ENCODE assay signal across 32 cellular contexts in the genomic region with DNA sequence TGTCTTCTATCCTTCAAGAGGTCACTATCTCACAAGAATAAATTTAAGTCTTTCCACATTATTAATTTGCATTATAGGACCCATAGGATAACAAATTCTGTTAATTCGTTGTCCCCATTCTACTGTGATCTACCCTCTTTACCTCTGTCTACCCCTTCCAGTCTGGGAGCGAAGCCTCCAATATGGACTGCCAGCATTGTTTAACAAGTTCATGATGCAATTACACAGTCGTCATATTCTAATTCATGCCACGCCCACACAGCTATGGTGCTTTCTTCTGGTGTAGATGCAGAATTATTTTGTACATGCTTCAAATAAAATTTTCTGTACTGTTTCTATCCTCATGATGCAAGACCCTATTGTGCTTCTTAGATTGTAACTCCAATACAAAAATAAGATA.
"Had no signal": no experiment of that assay in that cellular context is flagged by ENCODE, and none has a peak within 500 bp of the region (broad histone marks: within the 10 kb centered on the region; RNA-seq: fewer than 3 reads in every experiment).

No MANE protein-coding gene starts in this region.

- H3K4me1 ChIP-seq: adrenal gland, ascending aorta, body of pancreas, breast epithelium had no signal

- H3K4me3 ChIP-seq: adrenal gland, ascending aorta, body of pancreas, breast epithelium, cardiac muscle cell had no signal

- H3K9me3 ChIP-seq: adrenal gland, ascending aorta, body of pancreas, breast epithelium had no signal

- ATAC-seq: activated naive CD4-positive, alpha-beta T cell treated with anti-CD3 and anti-CD28 coated beads, Interleukin-2, amount 50 U/mL, for 72 hours; activated naive CD8-positive, alpha-beta T cell treated with anti-CD3 and anti-CD28 coated beads, Interleukin-2, amount 50 U/mL, for 24 hours; activated T-cell treated with anti-CD3 and anti-CD28 coated beads, Interleukin-2, amount 50 U/mL, for 4 hours; activated T-cell treated with anti-CD3 and anti-CD28 coated beads, Interleukin-2, amount 50 U/mL, for 72 hours; activated T-helper 17 cell treated with anti-CD3 and anti-CD28 coated beads, Interleukin-2, amount 50 U/mL, for 72 hours; body of pancreas had no signal

- FAIRE-seq: astrocyte, bronchial epithelial cell had no signal

- H3K27me3 ChIP-seq: adrenal gland, ascending aorta, body of pancreas, brain microvascular endothelial cell, breast epithelium, cardiac muscle cell had no signal

- H3K36me3 ChIP-seq: adrenal gland, ascending aorta, brain microvascular endothelial cell, breast epithelium, cardiac muscle cell had no signal

- DNase-seq: activated effector memory CD4-positive, alpha-beta T cell treated with anti-CD3 and anti-CD28 coated beads, Interleukin-2, amount 50 U/mL, for 16 hours; activated effector memory CD4-positive, alpha-beta T cell treated with Interleukin-2 at 50 U/mL for 16 hours; activated gamma-delta T cell; activated gamma-delta T cell treated with Interleukin-2 at 50 U/mL for 16 hours; activated naive CD4-positive, alpha-beta T cell; activated naive CD4-positive, alpha-beta T cell treated with anti-CD3 and anti-CD28 coated beads for 36 hours; activated naive CD4-positive, alpha-beta T cell treated with anti-CD3 and anti-CD28 coated beads, Interleukin-2, amount 10 ng/mL, durations not matched to agents 7 days and 5 days; activated naive CD4-positive, alpha-beta T cell treated with anti-CD3 and anti-CD28 coated beads, Interleukin-2, amount 50 U/mL, for 16 hours; activated naive CD4-positive, alpha-beta T cell treated with Interleukin-2 at 50 U/mL for 16 hours; activated naive CD8-positive, alpha-beta T cell treated with anti-CD3 and anti-CD28 coated beads for 36 hours; activated naive CD8-positive, alpha-beta T cell treated with anti-CD3 and anti-CD28 coated beads, Interleukin-2, amount 10 ng/mL, durations not matched to agents 7 days and 5 days; activated naive CD8-positive, alpha-beta T cell treated with anti-CD3 and anti-CD28 coated beads, Interleukin-2, amount 50 U/mL, for 24 hours; activated T-cell treated with anti-CD3 and anti-CD28 coated beads, Interleukin-2, amount 50 U/mL, for 4 hours; activated T-cell treated with anti-CD3 and anti-CD28 coated beads, Interleukin-2, amount 50 U/mL, for 48 hours; activated T-cell treated with anti-CD3 and anti-CD28 coated beads, Interleukin-2, amount 50 U/mL, for 72 hours; adrenal gland; amniotic stem cell; amygdala; anterior cingulate cortex; aorta; body of pancreas; brain microvascular endothelial cell; caudate nucleus; central memory CD4-positive, alpha-beta T cell; cerebellar nuclear complex had no signal

- H3K27ac ChIP-seq: adrenal gland, ascending aorta, body of pancreas, brain microvascular endothelial cell, breast epithelium, cardiac muscle cell had no signal
